ENCODE assay signal across 8 cellular contexts in genomic region chr6:56953597-56954388, GRCh38. TPM values are rescaled to one million over a fixed set of nuclear protein-coding genes. Genes with fewer than 3 reads are reported as not detected.
A peak's percentile ranks its signal among the peaks of the same experiment; 100 is the strongest.
DNase-seq lines count a peak whose midpoint lies in the region; ATAC-seq, FAIRE-seq and TF ChIP-seq lines count a peak whose summit lies in the region.

No MANE protein-coding gene starts in this region.

- peaks cover 0 to 3% of the 10 kb centered on the region in 2 experiments for H3K4me1 ChIP-seq in trophoblast cell (ENCODE audit: control insufficient read depth in 1 of 2, insufficient read depth in 2 of 2, low read length in 2 of 2)

- H3K4me3 ChIP-seq in H7 (ENCODE audit: insufficient read depth, low read depth, low read length) (peak overlapping the region; percentile 81), trophoblast cell (ENCODE audit: low read depth, low read length) (peak overlapping the region; percentile 90)

- CTCF ChIA-PET in CD4-positive, alpha-beta T cell (lab: Charles Lee) = no interaction called here

- no peaks in the 10 kb centered on the region for H3K36me3 Mint-ChIP-seq in CD4-positive, alpha-beta T cell (ENCODE audit: low read depth)

- FAIRE-seq in HTR-8/SVneo (lab: Jason Lieb, UNC) = no peak

- no peaks in the 10 kb centered on the region for H3K9me3 Mint-ChIP-seq in CD4-positive, alpha-beta T cell

- peak overlapping the region; percentile 20 for H2BK120ac ChIP-seq in trophoblast cell (ENCODE audit: insufficient read depth, low read length, poor library complexity)

- H2AK5ac ChIP-seq in trophoblast cell (ENCODE audit: low read length) = no peak overlapping the region

- WGBS in trophoblast cell (ENCODE audit: extremely low coverage, insufficient coverage, insufficient read length) = no CpG with 5 or more reads among the region's 38 CpGs

- no peak overlapping the region for H3K27ac ChIP-seq in CD4-positive, alpha-beta T cell (ENCODE audit: low read depth, low read length)
- H3K27ac ChIP-seq in VCaP (peak overlapping the region; percentile 80), trophoblast cell (ENCODE audit: low read depth, low read length) (peak overlapping the region; percentile 58)

- H3K27ac Mint-ChIP-seq in CD4-positive, alpha-beta T cell = no peak overlapping the region

- peaks cover 89% of the 10 kb centered on the region for H3K27me3 Mint-ChIP-seq in CD4-positive, alpha-beta T cell

- peak overlapping the region; percentile 94 for H3K4me2 ChIP-seq in trophoblast cell (ENCODE audit: low read length)

- no peak for ATAC-seq in CD4-positive, alpha-beta T cell (ENCODE audit: poor library complexity)
- ATAC-seq in HG03457 (IDR thresholded peaks at IDR 0.05; ENCODE audit: unreplicated experiment) = no peak

- peaks cover 2% of the 10 kb centered on the region; the same call in 1 of the 2 replicates for H3K36me3 ChIP-seq in H7 (replicated peaks; ENCODE audit: control insufficient read depth, insufficient read depth, low read length)
- H3K36me3 ChIP-seq in trophoblast cell (ENCODE audit: control insufficient read depth in 1 of 2, insufficient read depth in 2 of 2, low read length in 2 of 2) = peaks cover 0 to 2% of the 10 kb centered on the region in 2 experiments

- POLR2A ChIA-PET in CD4-positive, alpha-beta T cell (lab: Charles Lee) = no interaction called here

- intact Hi-C loops in CD4-positive, alpha-beta T cell (cut with DNase I, micrococcal nuclease) = no loop called here

- peaks cover 7% of the 10 kb centered on the region for H3K79me2 ChIP-seq in trophoblast cell (ENCODE audit: control insufficient read depth, insufficient read depth, low read length, poor library complexity)

- H4K91ac ChIP-seq in trophoblast cell (ENCODE audit: low read depth, low read length) = peak overlapping the region; percentile 40

- H3K9ac ChIP-seq in trophoblast cell (ENCODE audit: low read length) = peak overlapping the region; percentile 87

- no peak overlapping the region for H3K23ac ChIP-seq in trophoblast cell (ENCODE audit: low read length)

- peak overlapping the region; percentile 68 for H4K12ac ChIP-seq in trophoblast cell (ENCODE audit: low read depth, low read length)

- peak overlapping the region; percentile 71 for H3K14ac ChIP-seq in trophoblast cell (ENCODE audit: low read length)

- H3K4me1 Mint-ChIP-seq in CD4-positive, alpha-beta T cell (ENCODE audit: low read depth) = peaks cover 26% of the 10 kb centered on the region

- H4K8ac ChIP-seq in trophoblast cell (ENCODE audit: low read depth, low read length) = peak overlapping the region; percentile 24

- H3K27me3 ChIP-seq in CD4-positive, alpha-beta T cell (ENCODE audit: control insufficient read depth, insufficient read depth, low read length) = peaks cover 75% of the 10 kb centered on the region
- H3K27me3 ChIP-seq in H7 (ENCODE audit: control insufficient read depth, insufficient read depth, low read length) = peaks cover 16% of the 10 kb centered on the region
- no peaks in the 10 kb centered on the region for H3K27me3 ChIP-seq in trophoblast cell (ENCODE audit: insufficient read depth, low read length)

- H3K79me1 ChIP-seq in trophoblast cell (ENCODE audit: low read length) = peaks cover 13% of the 10 kb centered on the region

- H3K4me3 Mint-ChIP-seq in CD4-positive, alpha-beta T cell = peak overlapping the region; percentile 90

- TF ChIP-seq CTCF in CD4-positive, alpha-beta T cell (IDR thresholded peaks at IDR 0.05) = no peak
- TF ChIP-seq CTCF in VCaP (conservative IDR thresholded peaks at IDR 0.05) = no peak

- peak overlapping the region; percentile 55 for H2BK12ac ChIP-seq in trophoblast cell (ENCODE audit: low read length)

- peak overlapping the region; percentile 61 for H3K4ac ChIP-seq in trophoblast cell (ENCODE audit: low read depth, low read length)

- no peaks in the 10 kb centered on the region for H3K9me3 ChIP-seq in CD4-positive, alpha-beta T cell (ENCODE audit: control insufficient read depth, low read length)
- no peaks in the 10 kb centered on the region for H3K9me3 ChIP-seq in trophoblast cell (ENCODE audit: insufficient read depth, low read depth, low read length)

- peak overlapping the region; percentile 43 for H2BK5ac ChIP-seq in trophoblast cell (ENCODE audit: low read depth, low read length, poor library complexity)

- H3K18ac ChIP-seq in trophoblast cell (ENCODE audit: low read length) = peak overlapping the region; percentile 55

- peak overlapping the region; percentile 60 for H2AFZ ChIP-seq in trophoblast cell (ENCODE audit: insufficient read depth, low read length, poor library complexity)

- no peak for DNase-seq in CD4-positive, alpha-beta T cell
- DNase-seq in H7 = peak; percentile 30
- DNase-seq in fibroblast of peridontal ligament (ENCODE audit: extremely low read depth) = peak; percentile 29
- peak in 1 of 2 donors; percentile 37 for DNase-seq in trophoblast cell
- DNase-seq in NCI-H1092 (lab: John Stamatoyannopoulos, UW) = no peak
- DNase-seq in HTR-8/SVneo (ENCODE audit: insufficient read length, low spot score) = no peak

RNA-seq across cellular contexts. Expression of gene BEND6, which starts 1.1 kb away (rescaled TPM):
- total RNA-seq in CD4-positive, alpha-beta T cell = not detected
- total RNA-seq in H7 (2014; rRNA removed; shearing (Covaris generic)) = 1.7 and 1.8 TPM in 2 replicates
- 8.7 and 9.6 TPM in 2 replicates for polyA plus RNA-seq in trophoblast cell (2013)

Comparison
In these comparisons a context has a peak if more than half of its experiments do, and no peak if none do; other contexts are left out.
1. DNase-seq: peak in H7 (single experiment) and fibroblast of peridontal ligament (single experiment); none in CD4-positive, alpha-beta T cell (0 of 10), NCI-H1092 (single experiment) and HTR-8/SVneo (single experiment).